In genomic region chr2:48227617-48228344, GRCh38 we compare ENCODE assay signal across 13 cellular contexts.
DNase-seq lines count a peak whose midpoint lies in the region; ATAC-seq, FAIRE-seq and TF ChIP-seq lines count a peak whose summit lies in the region.
"Had no signal": no experiment of that assay in that cellular context is flagged by ENCODE, and none has a peak within 500 bp of the region (broad histone marks: within the 10 kb centered on the region; RNA-seq: fewer than 3 reads in every experiment).

No MANE protein-coding gene starts in this region.

- DNase-seq in GM12892 (ENCODE audit: insufficient read length) (no peak), immature natural killer cell (peak in 1 of 3 donors; percentile 3), thyroid gland (no peak), NCI-H1694 (lab: John Stamatoyannopoulos, UW) (no peak)
- DNase-seq in NK-92 treated with Interleukin-12 subunit alpha and Interleukin-12 subunit beta, amount 100 ng/mL, for 24 hours (lab: John Stamatoyannopoulos, UW): no peak
- DNase-seq: DND-41, esophagus squamous epithelium, SK-N-SH had no signal

- H3K27ac ChIP-seq in thyroid gland: no peak overlapping the region

- FAIRE-seq in GM12892 (lab: Jason Lieb, UNC): peak; percentile 74

- H3K4me1 Mint-ChIP-seq in immature natural killer cell: peaks cover 20 to 23% of the 10 kb centered on the region in 2 donors

- H3K27ac Mint-ChIP-seq in immature natural killer cell: peak overlapping the region in 4 of 6 donors; percentile 8 to 68 (median 49)
- H3K27ac Mint-ChIP-seq: activated naive CD4-positive, alpha-beta T cell treated with anti-CD3 and anti-CD28 coated beads, Interleukin-2, amount 50 U/mL, for 24 hours; IgD-negative memory B cell had no signal

- intact Hi-C loops in thyroid gland (cut with DNase I): no loop called here

- no peak for TF ChIP-seq CTCF in thyroid gland (IDR thresholded peaks at IDR 0.05)

- TF ChIP-seq POLR2A in GM12892 (IDR thresholded peaks at IDR 0.05; ENCODE audit: low read depth, low read length): no peak
- no peak for TF ChIP-seq POLR2A in thyroid gland (IDR thresholded peaks at IDR 0.05)

- H3K4me1 ChIP-seq in thyroid gland: no peaks in the 10 kb centered on the region
- H3K4me1 ChIP-seq: esophagus squamous epithelium had no signal

- WGBS in thyroid gland, 2 donors: 61 to 73% methylated on average over 3 of the region's 3 CpGs

- H3K36me3 ChIP-seq in thyroid gland: no peaks in the 10 kb centered on the region
- H3K36me3 ChIP-seq: esophagus squamous epithelium had no signal

- peak overlapping the region; percentile 59 to 80 (median 67) for H3K4me3 Mint-ChIP-seq in immature natural killer cell
- H3K4me3 Mint-ChIP-seq: activated naive CD4-positive, alpha-beta T cell treated with anti-CD3 and anti-CD28 coated beads, Interleukin-2, amount 50 U/mL, for 24 hours had no signal

- peaks cover 0 to 3% (median 0%) of the 10 kb centered on the region in 3 donors for H3K27me3 Mint-ChIP-seq in immature natural killer cell (ENCODE audit: low read depth in 3 of 3)
- H3K27me3 Mint-ChIP-seq: activated naive CD4-positive, alpha-beta T cell treated with anti-CD3 and anti-CD28 coated beads, Interleukin-2, amount 50 U/mL, for 24 hours; IgD-negative memory B cell had no signal

- H3K27me3 ChIP-seq in thyroid gland: no peaks in the 10 kb centered on the region
- H3K27me3 ChIP-seq: esophagus squamous epithelium had no signal

- H3K4me3 ChIP-seq in thyroid gland (replicated peaks in 1 of 3): no peak overlapping the region
- H3K4me3 ChIP-seq: esophagus squamous epithelium had no signal

- ATAC-seq in GM21528 (IDR thresholded peaks at IDR 0.05; ENCODE audit: low FRiP score, unreplicated experiment) (peak; percentile 78), HG03457 (IDR thresholded peaks at IDR 0.05; ENCODE audit: unreplicated experiment) (peak; percentile 82), esophagus mucosa (no peak)

- H3K9me3 Mint-ChIP-seq in immature natural killer cell: no peaks in the 10 kb centered on the region
- H3K9me3 Mint-ChIP-seq: IgD-negative memory B cell had no signal

- no peaks in the 10 kb centered on the region for H3K9me3 ChIP-seq in thyroid gland
- H3K9me3 ChIP-seq: esophagus squamous epithelium, SK-N-SH had no signal

- H3K36me3 Mint-ChIP-seq in immature natural killer cell: no peaks in the 10 kb centered on the region
